9 cellular contexts compared by ENCODE assay signal in the genomic region with DNA sequence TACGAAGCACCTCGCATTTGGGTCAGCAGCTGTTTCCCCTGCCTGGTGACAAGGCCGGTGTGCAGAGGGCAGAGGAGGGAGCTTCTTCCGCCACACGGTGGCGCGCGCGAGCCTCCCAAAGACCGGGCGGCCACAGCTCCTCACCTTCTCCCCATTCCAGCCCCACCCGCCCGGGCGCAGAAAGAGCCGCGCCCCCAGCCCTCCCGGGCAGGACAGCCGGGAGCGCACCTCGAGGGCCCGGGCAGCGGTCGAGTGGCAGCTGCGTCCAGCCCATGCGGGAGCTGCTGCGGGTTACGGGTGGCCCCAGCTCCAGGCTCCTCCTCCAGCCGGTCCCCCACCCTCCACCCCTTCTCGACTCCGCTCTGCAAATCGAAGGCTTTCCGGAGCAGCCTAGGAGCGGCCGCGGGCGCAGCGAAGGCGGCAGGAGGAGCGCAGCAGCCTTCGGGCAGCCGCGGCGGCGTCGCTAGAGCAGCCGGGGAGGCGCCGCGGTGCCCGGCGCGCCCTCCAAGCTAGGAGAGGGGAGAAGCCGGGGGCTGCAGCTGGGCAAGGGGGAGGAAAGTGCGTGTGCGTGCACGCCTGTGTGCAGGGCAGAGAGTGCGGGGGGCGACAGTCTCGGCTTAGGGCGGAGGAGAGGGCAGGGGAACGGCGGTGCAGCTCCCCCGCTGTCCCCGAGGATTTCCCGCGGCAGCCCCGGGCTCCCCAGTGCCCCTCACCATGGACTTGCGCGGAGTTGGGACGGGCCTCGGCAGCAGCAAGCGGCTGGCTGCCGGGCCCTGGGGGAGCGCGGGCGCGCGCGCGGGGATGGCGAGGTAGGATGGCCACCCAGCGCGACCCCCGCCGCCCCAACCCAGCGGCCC. TPM values are rescaled to one million over a fixed set of nuclear protein-coding genes. Genes with fewer than 3 reads are reported as not detected.
DNase-seq lines count a peak whose midpoint lies in the region; ATAC-seq and TF ChIP-seq lines count a peak whose summit lies in the region.
"Had no signal": no experiment of that assay in that cellular context is flagged by ENCODE, and none has a peak within 500 bp of the region (broad histone marks: within the 10 kb centered on the region; RNA-seq: fewer than 3 reads in every experiment).

A gene (plus strand): TSS at position 348 of the 857 bp plus-strand sequence. CDS start 635 bp downstream, outside the sequence.

- TF ChIP-seq RAD21 in liver (IDR thresholded peaks at IDR 0.05) = peak; percentile 86 to 88

- H3K4me3 ChIP-seq in BLaER1 (peak within 1 kb of the TSS; percentile 74), liver (ENCODE audit: low read depth in 1 of 3, low read length in 3 of 3) (peak within 1 kb of the TSS in 2 of 3 donors; percentile 69 to 74)

- peak within 1 kb of the TSS; percentile 25; the same call in 1 of the 2 replicates for H3K9ac ChIP-seq in BLaER1
- H3K9ac ChIP-seq in liver (ENCODE audit: low read depth in 1 of 2, low read length in 2 of 2) = no peak within 1 kb of the TSS

- H3K27ac ChIP-seq in BLaER1 (no peak within 1 kb of the TSS), liver (ENCODE audit: low read depth in 1 of 2, low read length in 2 of 2) (no peak within 1 kb of the TSS)

- TF ChIP-seq CTCF in liver (IDR thresholded peaks at IDR 0.05; ENCODE audit: low read depth, low read length, missing input control) = peak; percentile 84

- H3K4me1 ChIP-seq in BLaER1 (peaks cover 13% of the 10 kb centered on the region), liver (ENCODE audit: control insufficient read depth in 4 of 4, insufficient read depth in 4 of 4, low read length in 3 of 4) (peaks cover 0 to 24% (median 18%) of the 10 kb centered on the region in 4 donors)

- peak; percentile 81 for DNase-seq in GM19238 (ENCODE audit: insufficient read length, low spot score)
- DNase-seq in NCI-H226 = peak; percentile 80
- DNase-seq in activated CD4-positive, alpha-beta T cell treated with anti-CD3 and anti-CD28 coated beads for 4 hours = peak; percentile 22 to 32
- DNase-seq in dermis microvascular lymphatic vessel endothelial cell (ENCODE audit: low read depth in 2 of 2) = peak; percentile 32 to 84
- peak; percentile 73 to 74 for DNase-seq in stimulated activated CD4-positive, alpha-beta T cell treated with anti-CD3 and anti-CD28 coated beads, Interleukin-2, amount 100 ng/mL, for 48 hours

- peaks cover 42% of the 10 kb centered on the region for H3K27me3 ChIP-seq in BLaER1
- H3K27me3 ChIP-seq in liver (ENCODE audit: control insufficient read depth in 4 of 4, insufficient read depth in 4 of 4, low read length in 3 of 4) = peaks cover 0 to 13% (median 5%) of the 10 kb centered on the region in 4 donors

- H3K9me3 ChIP-seq in BLaER1 = no peaks in the 10 kb centered on the region
- H3K9me3 ChIP-seq in liver (ENCODE audit: control insufficient read depth in 4 of 4, low read length in 3 of 4) = no peaks in the 10 kb centered on the region

- H3K36me3 ChIP-seq in BLaER1 = no peaks in the 10 kb centered on the region
- no peaks in the 10 kb centered on the region for H3K36me3 ChIP-seq in liver (ENCODE audit: control insufficient read depth in 4 of 4, insufficient read depth in 3 of 4, low read depth in 1 of 4, low read length in 3 of 4)

- WGBS in liver = 1% methylated on average over 86 of the region's 86 CpGs

- H4K20me1 ChIP-seq in BLaER1 = no peaks in the 10 kb centered on the region

- ATAC-seq in HG03342 (IDR thresholded peaks at IDR 0.05; ENCODE audit: unreplicated experiment) = peak; percentile 94

- H3K4me2 ChIP-seq in BLaER1 = peak within 1 kb of the TSS; percentile 83

TF ChIP-seq in liver, 16 proteins besides CTCF, POLR2A, EP300 and RAD21:
- TF ChIP-seq, protein P1, sequence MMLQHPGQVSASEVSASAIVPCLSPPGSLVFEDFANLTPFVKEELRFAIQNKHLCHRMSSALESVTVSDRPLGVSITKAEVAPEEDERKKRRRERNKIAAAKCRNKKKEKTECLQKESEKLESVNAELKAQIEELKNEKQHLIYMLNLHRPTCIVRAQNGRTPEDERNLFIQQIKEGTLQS (IDR thresholded peaks at IDR 0.05) = no peak
- TF ChIP-seq EGR1 (IDR thresholded peaks at IDR 0.05; ENCODE audit: low read depth in 2 of 2) (no peak), GABPA (IDR thresholded peaks at IDR 0.05 in 1 of 2, conservative IDR thresholded peaks at IDR 0.05 in 1 of 2) (no peak)
TF ChIP-seq in liver: peak in this region for 0.

RNA-seq across cellular contexts. Expression of the gene that starts here (rescaled TPM):
- total RNA-seq in dermis microvascular lymphatic vessel endothelial cell = 2.2 and 2.8 TPM in 2 replicates
- total RNA-seq in liver = under 1 TPM; 0.05 to 0.17 TPM
- under 1 TPM; 0.06 to 0.14 TPM for polyA plus RNA-seq in liver
- total RNA-seq: T-helper 2 cell treated with Interferon-gamma antibody and Interleukin-4, amounts not matched to agents 100 ng/mL and 5 ng/mL, for 36 hours had no signal

Comparison
In these comparisons a context has a peak if more than half of its experiments do, and no peak if none do; other contexts are left out.
1. DNase-seq: peak in every context shown above with its lines; median percentile 81 in GM19238; 80 in NCI-H226; 74 in stimulated activated CD4-positive, alpha-beta T cell treated with anti-CD3 and anti-CD28 coated beads, Interleukin-2, amount 100 ng/mL, for 48 hours; 58 in dermis microvascular lymphatic vessel endothelial cell; 27 in activated CD4-positive, alpha-beta T cell treated with anti-CD3 and anti-CD28 coated beads for 4 hours.